In the genomic region with DNA sequence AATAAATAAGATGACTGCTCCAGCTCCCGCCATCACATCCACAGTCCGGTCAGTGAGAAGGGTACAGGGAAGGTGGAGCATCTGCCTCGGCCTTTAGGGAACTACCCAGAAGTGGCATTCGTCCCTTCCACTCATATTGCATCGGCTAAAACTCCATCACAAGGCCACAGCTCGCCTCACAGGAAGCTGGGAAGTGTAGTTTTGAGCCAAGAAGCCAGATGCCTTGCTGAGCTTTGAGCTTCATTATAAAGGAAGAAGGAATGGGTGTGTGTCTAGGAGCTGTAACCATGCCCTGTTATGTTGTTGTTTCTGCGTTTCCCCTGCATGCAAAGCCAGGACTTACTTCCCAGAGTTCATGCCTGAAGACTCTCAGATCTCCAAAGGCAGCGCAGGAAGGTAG, we compare ENCODE assay signal across 11 cellular contexts.
DNase-seq lines count a peak whose midpoint lies in the region; ATAC-seq and TF ChIP-seq lines count a peak whose summit lies in the region.
"Had no signal": no experiment of that assay in that cellular context is flagged by ENCODE, and none has a peak within 500 bp of the region (broad histone marks: within the 10 kb centered on the region; RNA-seq: fewer than 3 reads in every experiment).

No MANE protein-coding gene starts in this region.

- TF ChIP-seq POLR2A in vagina (IDR thresholded peaks at IDR 0.05) (no peak), Peyer's patch (IDR thresholded peaks at IDR 0.05) (no peak)

- intact Hi-C loops in Right ventricle myocardium inferior (cut with DNase I) (loop anchor here (5.0 kb wide), 1 partner anchor 48 kb away; no protein-coding TSS in a partner anchor), left cardiac atrium (cut with DNase I) (loop anchor here in 1 of 2 donors (5.0 kb wide), 1 partner anchor 42 kb away; no protein-coding TSS in a partner anchor), vagina (cut with DNase I) (loop anchor here (5.0 kb wide), 3 partner anchors 48 to 137 kb away; a partner anchor contains a TSS)

- peak overlapping the region; percentile 70 for H3K4me2 ChIP-seq in osteoblast (ENCODE audit: insufficient read depth, low read length)

- H3K36me3 Mint-ChIP-seq in activated naive CD4-positive, alpha-beta T cell treated with anti-CD3 and anti-CD28 coated beads, Interleukin-2, amount 10 ng/mL, durations not matched to agents 7 days and 5 days = no peaks in the 10 kb centered on the region
- H3K36me3 Mint-ChIP-seq: T-cell had no signal

- no peaks in the 10 kb centered on the region for H4K20me1 ChIP-seq in osteoblast (ENCODE audit: insufficient read depth, low read length)

- H3K4me1 Mint-ChIP-seq in activated naive CD4-positive, alpha-beta T cell treated with anti-CD3 and anti-CD28 coated beads, Interleukin-2, amount 10 ng/mL, durations not matched to agents 7 days and 5 days = no peaks in the 10 kb centered on the region
- H3K4me1 Mint-ChIP-seq: T-cell had no signal

- CTCF ChIA-PET in activated naive CD4-positive, alpha-beta T cell treated with anti-CD3 and anti-CD28 coated beads, Interleukin-2, amount 10 ng/mL, durations not matched to agents 7 days and 5 days (lab: Charles Lee) = interaction anchor here (0.8 kb wide), 1 partner anchor 51 kb away, joined by 3 read pairs; no protein-coding TSS in a partner anchor

- H3K36me3 ChIP-seq in osteoblast (ENCODE audit: insufficient read depth, low read length) (no peaks in the 10 kb centered on the region), vagina (no peaks in the 10 kb centered on the region), Peyer's patch (no peaks in the 10 kb centered on the region)

- ATAC-seq in Right ventricle myocardium inferior (peak; percentile 22), left cardiac atrium (no peak), GM18870 (IDR thresholded peaks at IDR 0.05; ENCODE audit: unreplicated experiment) (no peak)
- ATAC-seq: T-cell had no signal

- DNase-seq in Right ventricle myocardium inferior (ENCODE audit: missing footprints) (no peak), left cardiac atrium (no peak), fibroblast of the aortic adventitia (ENCODE audit: low read depth) (peak; percentile 72), osteoblast (ENCODE audit: insufficient read length, low spot score, missing footprints) (peak; percentile 88), vagina (ENCODE audit: extremely low spot score in 2 of 2) (no peak), Peyer's patch (no peak)
- DNase-seq in activated naive CD4-positive, alpha-beta T cell treated with anti-CD3 and anti-CD28 coated beads, Interleukin-2, amount 10 ng/mL, durations not matched to agents 7 days and 5 days = no peak
- DNase-seq: ACHN; activated CD4-positive, alpha-beta T cell treated with anti-CD3 and anti-CD28 coated beads for 4 hours; T-cell had no signal

- H3K79me2 ChIP-seq in osteoblast (ENCODE audit: insufficient read depth, low read length) = no peaks in the 10 kb centered on the region

- no peaks in the 10 kb centered on the region for H3K9me3 ChIP-seq in osteoblast (ENCODE audit: low read depth, low read length)
- H3K9me3 ChIP-seq in vagina = no peaks in the 10 kb centered on the region
- no peaks in the 10 kb centered on the region for H3K9me3 ChIP-seq in Peyer's patch

- no peak overlapping the region for H3K4me3 Mint-ChIP-seq in activated naive CD4-positive, alpha-beta T cell treated with anti-CD3 and anti-CD28 coated beads, Interleukin-2, amount 10 ng/mL, durations not matched to agents 7 days and 5 days
- H3K4me3 Mint-ChIP-seq: T-cell had no signal

- H3K4me1 ChIP-seq in osteoblast (ENCODE audit: insufficient read depth, low read length) = peaks cover 48% of the 10 kb centered on the region
- H3K4me1 ChIP-seq in vagina = peaks cover 56% of the 10 kb centered on the region
- H3K4me1 ChIP-seq in Peyer's patch = peaks cover 0 to 23% (median 0%) of the 10 kb centered on the region in 4 donors

- peaks cover 35% of the 10 kb centered on the region for H3K27me3 Mint-ChIP-seq in activated naive CD4-positive, alpha-beta T cell treated with anti-CD3 and anti-CD28 coated beads, Interleukin-2, amount 10 ng/mL, durations not matched to agents 7 days and 5 days

- H3K27ac ChIP-seq in osteoblast (ENCODE audit: low read depth, low read length) (peak overlapping the region; percentile 95), vagina (peak overlapping the region; percentile 91), Peyer's patch (peak overlapping the region in 1 of 4 donors; percentile 75)

- H3K27ac Mint-ChIP-seq in activated naive CD4-positive, alpha-beta T cell treated with anti-CD3 and anti-CD28 coated beads, Interleukin-2, amount 10 ng/mL, durations not matched to agents 7 days and 5 days = no peak overlapping the region
- H3K27ac Mint-ChIP-seq: T-cell had no signal

- no peak for TF ChIP-seq CTCF in fibroblast of the aortic adventitia (IDR thresholded peaks at IDR 0.05; ENCODE audit: insufficient read depth, low read length)
- TF ChIP-seq CTCF in osteoblast (IDR thresholded peaks at IDR 0.05; ENCODE audit: extremely low read depth, low read depth, low read length) = no peak
- TF ChIP-seq CTCF in vagina (IDR thresholded peaks at IDR 0.05) = no peak
- no peak for TF ChIP-seq CTCF in Peyer's patch (IDR thresholded peaks at IDR 0.05)

- H2AFZ ChIP-seq in osteoblast (ENCODE audit: low read length) = peak overlapping the region; percentile 27

- no peaks in the 10 kb centered on the region for H3K9me3 Mint-ChIP-seq in activated naive CD4-positive, alpha-beta T cell treated with anti-CD3 and anti-CD28 coated beads, Interleukin-2, amount 10 ng/mL, durations not matched to agents 7 days and 5 days
- H3K9me3 Mint-ChIP-seq: T-cell had no signal

- H3K4me3 ChIP-seq in fibroblast of the aortic adventitia (ENCODE audit: low read depth, low read length) = peak overlapping the region; percentile 40
- H3K4me3 ChIP-seq in osteoblast (ENCODE audit: insufficient read depth, low read length) = no peak overlapping the region
- H3K4me3 ChIP-seq in vagina = no peak overlapping the region
- H3K4me3 ChIP-seq in Peyer's patch = no peak overlapping the region

- no peaks in the 10 kb centered on the region for H3K27me3 ChIP-seq in osteoblast (ENCODE audit: insufficient read depth, low read length)
- H3K27me3 ChIP-seq in vagina = no peaks in the 10 kb centered on the region
- H3K27me3 ChIP-seq in Peyer's patch = no peaks in the 10 kb centered on the region

Comparison
In these comparisons a context has a peak if more than half of its experiments do, and no peak if none do; other contexts are left out.
1. DNase-seq: peak in fibroblast of the aortic adventitia (single experiment) and osteoblast (single experiment); none in Right ventricle myocardium inferior (single experiment), left cardiac atrium (single experiment), vagina (0 of 2), activated naive CD4-positive, alpha-beta T cell treated with anti-CD3 and anti-CD28 coated beads, Interleukin-2, amount 10 ng/mL, durations not matched to agents 7 days and 5 days (single experiment) and Peyer's patch (0 of 3).